Comparison of ENCODE assay signal across 8 cellular contexts in genomic region chr22:45577746-45578523, GRCh38.
DNase-seq lines count a peak whose midpoint lies in the region; ATAC-seq, FAIRE-seq and TF ChIP-seq lines count a peak whose summit lies in the region.

No MANE protein-coding gene starts in this region.

- H4K20me1 ChIP-seq in KMS-11 (ENCODE audit: insufficient read depth), result no peaks in the 10 kb centered on the region

- TF ChIP-seq CTCF in D721Med (IDR thresholded peaks at IDR 0.05; ENCODE audit: insufficient read depth, missing control alignments), result peak; percentile 96
- TF ChIP-seq CTCF in KMS-11 (conservative IDR thresholded peaks at IDR 0.05; ENCODE audit: low read depth, low read length), result peak; percentile 92
- TF ChIP-seq CTCF in foreskin fibroblast (IDR thresholded peaks at IDR 0.05; ENCODE audit: low read depth, low read length), result peak; percentile 95

- no peaks in the 10 kb centered on the region for H3K36me3 ChIP-seq in KMS-11 (ENCODE audit: insufficient read depth)

- DNase-seq in D721Med (ENCODE audit: insufficient read length, low spot score) (peak; percentile 41), RPMI7951 (ENCODE audit: low read depth) (peak; percentile 73), foreskin fibroblast (peak; percentile 67 to 90), nucleus accumbens (lab: John Stamatoyannopoulos, UW) (peak in 50 of 56 donors; percentile 8 to 90 (median 50)), superior temporal gyrus (ENCODE audit: extremely low spot score) (peak; percentile 92)
- DNase-seq in activated T-helper 1 cell treated with anti-CD3 and anti-CD28 coated beads, Interleukin-2, amount 50 U/mL, for 16 hours (ENCODE audit: low read depth in 1 of 2, low spot score in 1 of 2), result peak; percentile 52 to 63

- H3K27me3 ChIP-seq in KMS-11 (ENCODE audit: insufficient read depth, low read depth), result peaks cover 68% of the 10 kb centered on the region

- no peak overlapping the region for H3K4me3 ChIP-seq in KMS-11 (IDR thresholded peaks at IDR 0.05; ENCODE audit: insufficient read depth, low read depth, low read length)
- no peak overlapping the region for H3K4me3 ChIP-seq in foreskin fibroblast (ENCODE audit: low read depth in 1 of 2, low read length in 2 of 2)

- H3K27ac ChIP-seq in KMS-11, result no peak overlapping the region

- no peak for ATAC-seq in GM21717 (IDR thresholded peaks at IDR 0.05; ENCODE audit: unreplicated experiment)

- FAIRE-seq in D721Med (lab: Jason Lieb, UNC), result no peak

- no peaks in the 10 kb centered on the region for H3K79me2 ChIP-seq in KMS-11 (ENCODE audit: insufficient read depth, low read depth)

- no peak overlapping the region for H3K9ac ChIP-seq in KMS-11

- no peaks in the 10 kb centered on the region for H3K4me1 ChIP-seq in KMS-11 (ENCODE audit: low read depth, poor library complexity, severe bottlenecking)

- H3K4me2 ChIP-seq in KMS-11, result no peak overlapping the region

- H2AFZ ChIP-seq in KMS-11 (ENCODE audit: low read depth), result no peak overlapping the region

Comparison
In these comparisons a context has a peak if more than half of its experiments do, and no peak if none do; other contexts are left out.
1. DNase-seq: peak in every context shown above with its lines; median percentile 92 in superior temporal gyrus; 78 in foreskin fibroblast; 73 in RPMI7951; 58 in activated T-helper 1 cell treated with anti-CD3 and anti-CD28 coated beads, Interleukin-2, amount 50 U/mL, for 16 hours; 50 in nucleus accumbens; 41 in D721Med.